Comparison of ENCODE assay signal across 8 cellular contexts in genomic region chr4:102500371-102501175, GRCh38. TPM values are rescaled to one million over a fixed set of nuclear protein-coding genes. Genes with fewer than 3 reads are reported as not detected.
DNase-seq lines count a peak whose midpoint lies in the region; ATAC-seq and TF ChIP-seq lines count a peak whose summit lies in the region.

No MANE protein-coding gene starts in this region.

- H3K4me1 ChIP-seq in OCI-LY3 (ENCODE audit: low read length) = peaks cover 29% of the 10 kb centered on the region

- H3K36me3 Mint-ChIP-seq in CD4-positive, alpha-beta T cell (ENCODE audit: low read depth) = peaks cover 26% of the 10 kb centered on the region
- H3K36me3 Mint-ChIP-seq in activated naive CD8-positive, alpha-beta T cell = peaks cover 14% of the 10 kb centered on the region

- H3K27me3 ChIP-seq in CD4-positive, alpha-beta T cell (ENCODE audit: control insufficient read depth, insufficient read depth, low read length) = no peaks in the 10 kb centered on the region
- no peaks in the 10 kb centered on the region for H3K27me3 ChIP-seq in OCI-LY3 (ENCODE audit: low read depth, low read length)

- peak in 6 of 10 experiments; percentile 12 to 41 (median 18) for DNase-seq in CD4-positive, alpha-beta T cell
- DNase-seq in globus pallidus (ENCODE audit: low spot score) (peak; percentile 76), nucleus accumbens (lab: John Stamatoyannopoulos, UW) (peak in 42 of 56 donors; percentile 6 to 80 (median 52)), GM19238 (ENCODE audit: insufficient read length, low spot score) (no peak)

- H3K27ac Mint-ChIP-seq in CD4-positive, alpha-beta T cell = peak overlapping the region; percentile 94
- H3K27ac Mint-ChIP-seq in activated naive CD8-positive, alpha-beta T cell = peak overlapping the region; percentile 98

- no peaks in the 10 kb centered on the region for H3K9me3 ChIP-seq in CD4-positive, alpha-beta T cell (ENCODE audit: control insufficient read depth, low read length)
- H3K9me3 ChIP-seq in OCI-LY3 (ENCODE audit: insufficient read depth, low read length) = no peaks in the 10 kb centered on the region

- peaks cover 27% of the 10 kb centered on the region for H4K20me1 ChIP-seq in OCI-LY3 (ENCODE audit: insufficient read depth, low read length)

- POLR2A ChIA-PET in CD4-positive, alpha-beta T cell (lab: Charles Lee) = interaction anchor here (0.8 to 4.6 kb wide), 25 partner anchors 9 to 575 kb away, joined by 3 to 44 read pairs (median 4); partner anchors contain the start of genes CISD2, MANBA, SLC39A8 and SLC9B1

- no peak for TF ChIP-seq CTCF in CD4-positive, alpha-beta T cell (IDR thresholded peaks at IDR 0.05)
- peak; percentile 24; the same call in 1 of the 2 replicates for TF ChIP-seq CTCF in OCI-LY3 (IDR thresholded peaks at IDR 0.05; ENCODE audit: low read depth, low read length)

- H2AFZ ChIP-seq in OCI-LY3 (ENCODE audit: low read depth, low read length) = peak overlapping the region; percentile 64

- peaks cover 16% of the 10 kb centered on the region for H3K36me3 ChIP-seq in OCI-LY3 (replicated peaks; ENCODE audit: low read depth, low read length)

- CTCF ChIA-PET in CD4-positive, alpha-beta T cell (lab: Charles Lee) = interaction anchor here (0.6 to 1.6 kb wide), 11 partner anchors 11 to 327 kb away, joined by 3 to 6 read pairs (median 4); partner anchors contain the start of gene UBE2D3

- H3K27me3 Mint-ChIP-seq in CD4-positive, alpha-beta T cell = no peaks in the 10 kb centered on the region
- no peaks in the 10 kb centered on the region for H3K27me3 Mint-ChIP-seq in activated naive CD8-positive, alpha-beta T cell

- intact Hi-C loops in CD4-positive, alpha-beta T cell (cut with DNase I, micrococcal nuclease) = loop anchor here (5.0 kb wide), 3 partner anchors 37 to 327 kb away; partner anchors contain the start of gene UBE2D3 (in 1 of the 2)

- peak overlapping the region; percentile 87 for H3K4me3 Mint-ChIP-seq in CD4-positive, alpha-beta T cell
- H3K4me3 Mint-ChIP-seq in activated naive CD8-positive, alpha-beta T cell = peak overlapping the region; percentile 90

- H3K4me2 ChIP-seq in OCI-LY3 (ENCODE audit: low read length) = peak overlapping the region; percentile 82

- H3K4me1 Mint-ChIP-seq in CD4-positive, alpha-beta T cell (ENCODE audit: low read depth) = peaks cover 42% of the 10 kb centered on the region
- H3K4me1 Mint-ChIP-seq in activated naive CD8-positive, alpha-beta T cell (ENCODE audit: low read depth) = peaks cover 29% of the 10 kb centered on the region

- peak overlapping the region; percentile 97 for H3K27ac ChIP-seq in CD4-positive, alpha-beta T cell (ENCODE audit: low read depth, low read length)
- H3K27ac ChIP-seq in OCI-LY3 (ENCODE audit: low read length) = peak overlapping the region; percentile 62

- H3K79me2 ChIP-seq in OCI-LY3 (ENCODE audit: low read length) = peaks cover 49% of the 10 kb centered on the region

- H3K9me3 Mint-ChIP-seq in CD4-positive, alpha-beta T cell = no peaks in the 10 kb centered on the region
- H3K9me3 Mint-ChIP-seq in activated naive CD8-positive, alpha-beta T cell (ENCODE audit: low read depth) = peaks cover 7% of the 10 kb centered on the region

- H3K4me3 ChIP-seq in OCI-LY3 (ENCODE audit: low read length) = peak overlapping the region; percentile 81

- peak; percentile 20 for ATAC-seq in CD4-positive, alpha-beta T cell (ENCODE audit: poor library complexity)
- ATAC-seq in GM19351 (IDR thresholded peaks at IDR 0.05; ENCODE audit: unreplicated experiment) (peak; percentile 27), HG03354 (IDR thresholded peaks at IDR 0.05; ENCODE audit: poor library complexity, severe bottlenecking, unreplicated experiment) (peak; percentile 35)

- peak overlapping the region; percentile 99 for H3K9ac ChIP-seq in OCI-LY3 (ENCODE audit: low read length)

RNA-seq across cellular contexts. Expression of gene NFKB1, which starts 0.6 kb away (rescaled TPM):
- 100 to 1,000 TPM; 134 TPM for total RNA-seq in CD4-positive, alpha-beta T cell
